Comparison of ENCODE assay signal across 1 cellular context in genomic region chr17:45894022-45894784, GRCh38.
A peak's percentile ranks its signal among the peaks of the same experiment; 100 is the strongest.
TF ChIP-seq lines count a peak whose summit lies in the region.

MAPT (plus strand) TSS chr17:45894554; CDS start chr17:45962338, 67,784 bp downstream.

TF ChIP-seq in HEK293, 187 proteins besides CTCF, POLR2A, EP300 and RAD21 (continued from another document):
- TF ChIP-seq ZNF692 (tag by site-specific recombination; IDR thresholded peaks at IDR 0.05), result peak; percentile 69
- no peak for TF ChIP-seq ZNF548 (tag by site-specific recombination; IDR thresholded peaks at IDR 0.05)
- TF ChIP-seq ZNF654 (tag by site-specific recombination; IDR thresholded peaks at IDR 0.05; ENCODE audit: low read depth), result no peak
- no peak for TF ChIP-seq BCL6B (tag by site-specific recombination; IDR thresholded peaks at IDR 0.05)
- TF ChIP-seq MZF1 (tag by site-specific recombination; IDR thresholded peaks at IDR 0.05; ENCODE audit: borderline replicate concordance), result no peak
- no peak for TF ChIP-seq ZNF768 (tag by site-specific recombination; IDR thresholded peaks at IDR 0.05)
- TF ChIP-seq ZNF791 (tag by site-specific recombination; IDR thresholded peaks at IDR 0.05), result no peak
- peak; percentile 79 for TF ChIP-seq KLF10 (tag by site-specific recombination; IDR thresholded peaks at IDR 0.05)
- no peak for TF ChIP-seq ZNF558 (tag by site-specific recombination; IDR thresholded peaks at IDR 0.05)
- TF ChIP-seq ZNF560 (tag by site-specific recombination; IDR thresholded peaks at IDR 0.05; ENCODE audit: borderline replicate concordance), result no peak
- no peak for TF ChIP-seq SALL2 (tag by site-specific recombination; IDR thresholded peaks at IDR 0.05; ENCODE audit: borderline replicate concordance)
- no peak for TF ChIP-seq HOXC10 (CRISPR knock-in tag; IDR thresholded peaks at IDR 0.05)
- TF ChIP-seq PRDM2 (tag by site-specific recombination; IDR thresholded peaks at IDR 0.05; ENCODE audit: borderline replicate concordance), result no peak
- no peak for TF ChIP-seq ZNF133 (tag by site-specific recombination; IDR thresholded peaks at IDR 0.05)
- no peak; the same call in 1 of the 2 replicates for TF ChIP-seq INSM2 (tag by site-specific recombination; IDR thresholded peaks at IDR 0.05)
- TF ChIP-seq ZNF132 (tag by site-specific recombination; IDR thresholded peaks at IDR 0.05; ENCODE audit: borderline replicate concordance), result no peak
- no peak for TF ChIP-seq ATF2 (tag by site-specific recombination; IDR thresholded peaks at IDR 0.05; ENCODE audit: low read depth)
- no peak for TF ChIP-seq ZNF211 (tag by site-specific recombination; IDR thresholded peaks at IDR 0.05; ENCODE audit: low read depth)
- TF ChIP-seq SCRT2 (tag by site-specific recombination; IDR thresholded peaks at IDR 0.05), result no peak
- TF ChIP-seq ZNF248 (tag by site-specific recombination; IDR thresholded peaks at IDR 0.05), result no peak
- TF ChIP-seq ZNF585B (tag by site-specific recombination; IDR thresholded peaks at IDR 0.05), result no peak
- no peak for TF ChIP-seq ZNF571 (tag by site-specific recombination; IDR thresholded peaks at IDR 0.05)
- TF ChIP-seq MYNN (tag by site-specific recombination; IDR thresholded peaks at IDR 0.05; ENCODE audit: borderline replicate concordance), result no peak
- no peak for TF ChIP-seq ZBTB11 (tag by site-specific recombination; conservative IDR thresholded peaks at IDR 0.05; ENCODE audit: low read depth)
- TF ChIP-seq ZNF354C (tag by site-specific recombination; IDR thresholded peaks at IDR 0.05; ENCODE audit: borderline replicate concordance, low read depth), result no peak
- peak; percentile 62; the same call in 1 of the 2 replicates for TF ChIP-seq BCL11B (tag by site-specific recombination; IDR thresholded peaks at IDR 0.05; ENCODE audit: low read depth)
- TF ChIP-seq ZFP37 (tag by site-specific recombination; IDR thresholded peaks at IDR 0.05), result no peak
- 0 out of 2 replicates have a peak, but pooled peaks have one; percentile 7 for TF ChIP-seq ZXDB (tag by site-specific recombination; IDR thresholded peaks at IDR 0.05)
- no peak; the same call in 1 of the 2 replicates for TF ChIP-seq ZNF626 (tag by site-specific recombination; IDR thresholded peaks at IDR 0.05)
- TF ChIP-seq ZNF394 (tag by site-specific recombination; IDR thresholded peaks at IDR 0.05; ENCODE audit: borderline replicate concordance), result no peak; the same call in 1 of the 2 replicates
- no peak for TF ChIP-seq ZNF274 (IDR thresholded peaks at IDR 0.05; ENCODE audit: low read length)
- no peak for TF ChIP-seq ZNF274 (tag by site-specific recombination; IDR thresholded peaks at IDR 0.05; ENCODE audit: borderline replicate concordance)
- TF ChIP-seq MEIS1 (CRISPR knock-in tag; IDR thresholded peaks at IDR 0.05; ENCODE audit: borderline replicate concordance), result no peak
- TF ChIP-seq GFI1B (tag by site-specific recombination; IDR thresholded peaks at IDR 0.05), result no peak
- peak; percentile 83 for TF ChIP-seq ZSCAN30 (tag by site-specific recombination; IDR thresholded peaks at IDR 0.05)
- no peak for TF ChIP-seq ZNF670 (tag by site-specific recombination; IDR thresholded peaks at IDR 0.05; ENCODE audit: low read depth)
- peak; percentile 89 for TF ChIP-seq KLF9 (tag by site-specific recombination; IDR thresholded peaks at IDR 0.05; ENCODE audit: low read depth)
